In the genomic region with DNA sequence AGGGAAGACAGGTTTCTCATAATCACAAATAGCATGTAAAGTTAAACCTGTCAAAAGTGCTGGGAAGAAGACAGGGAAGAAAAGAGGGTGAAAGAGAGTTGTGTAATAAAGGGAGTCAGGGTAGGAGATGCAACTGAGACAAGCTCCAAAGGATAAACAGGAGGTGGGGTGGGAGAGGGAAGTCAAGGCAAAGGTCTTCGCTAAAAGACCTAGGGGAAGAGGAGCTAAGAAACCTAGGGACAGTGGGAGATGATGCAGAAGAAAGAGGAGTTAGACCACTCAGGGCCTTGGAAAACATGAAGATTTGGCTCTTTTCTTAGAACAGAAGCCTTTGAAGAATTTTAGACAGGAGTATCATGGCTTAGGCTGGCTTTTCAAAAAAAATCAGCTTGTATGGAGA, we compare ENCODE assay signal across 22 cellular contexts. TPM values are rescaled to one million over a fixed set of nuclear protein-coding genes. Genes with fewer than 3 reads are reported as not detected.
DNase-seq lines count a peak whose midpoint lies in the region; ATAC-seq, FAIRE-seq and TF ChIP-seq lines count a peak whose summit lies in the region.
"Had no signal": no experiment of that assay in that cellular context is flagged by ENCODE, and none has a peak within 500 bp of the region (broad histone marks: within the 10 kb centered on the region; RNA-seq: fewer than 3 reads in every experiment).

No MANE protein-coding gene starts in this region.

- peak; percentile 61 for TF ChIP-seq POLR2A in K562 (conservative IDR thresholded peaks at IDR 0.05)

- no peak for FAIRE-seq in K562 (lab: Jason Lieb, UNC)
- FAIRE-seq: GM12892, GM18507 had no signal

- H3K4me1 Mint-ChIP-seq in activated T-cell treated with anti-CD3 and anti-CD28 coated beads, Interleukin-2, amount 50 U/mL, for 24 hours (ENCODE audit: low read depth) = peaks cover 42% of the 10 kb centered on the region
- H3K4me1 Mint-ChIP-seq in IgD-negative memory B cell = peaks cover 4 to 17% (median 6%) of the 10 kb centered on the region in 3 donors
- peaks cover 20% of the 10 kb centered on the region for H3K4me1 Mint-ChIP-seq in stimulated activated effector memory CD8-positive, alpha-beta T cell treated with anti-CD3 and anti-CD28 coated beads, Interleukin-12 subunit alpha, Interleukin-12 subunit beta, amount 100 ng/mL, for 72 hours

- WGBS in K562 (ENCODE audit: insufficient coverage, low coverage, missing lambda C conversion rate) = 100% methylated on average over 1 of the region's 1 CpG

- no peak overlapping the region for H3K4me3 Mint-ChIP-seq in activated T-cell treated with anti-CD3 and anti-CD28 coated beads, Interleukin-2, amount 50 U/mL, for 24 hours
- H3K4me3 Mint-ChIP-seq in IgD-negative memory B cell = no peak overlapping the region
- no peak overlapping the region for H3K4me3 Mint-ChIP-seq in stimulated activated effector memory CD8-positive, alpha-beta T cell treated with anti-CD3 and anti-CD28 coated beads, Interleukin-12 subunit alpha, Interleukin-12 subunit beta, amount 100 ng/mL, for 72 hours

- H3K9me3 ChIP-seq in K562 (replicated peaks; ENCODE audit: control insufficient read depth, insufficient read depth, low read depth, low read length) = no peaks in the 10 kb centered on the region
- no peaks in the 10 kb centered on the region for H3K9me3 ChIP-seq in Karpas-422 (ENCODE audit: low read length)
- H3K9me3 ChIP-seq: BE2C, SJSA1 had no signal

- peaks cover 49% of the 10 kb centered on the region for H3K36me3 ChIP-seq in K562 (ENCODE audit: control insufficient read depth, insufficient read depth, low read length)
- H3K36me3 ChIP-seq in Karpas-422 (ENCODE audit: insufficient read depth, low read length) = peaks cover 4% of the 10 kb centered on the region; the same call in 1 of the 2 replicates

- no peaks in the 10 kb centered on the region for H3K9me1 ChIP-seq in K562 (ENCODE audit: control insufficient read depth, insufficient read depth, low read length)

- TF ChIP-seq EP300 in K562 (IDR thresholded peaks at IDR 0.05; ENCODE audit: low read length) = no peak

- peaks cover 18% of the 10 kb centered on the region for H3K79me2 ChIP-seq in K562 (ENCODE audit: control insufficient read depth, insufficient read depth, low read length)
- peaks cover 6% of the 10 kb centered on the region; the same call in 1 of the 2 replicates for H3K79me2 ChIP-seq in Karpas-422 (ENCODE audit: low read length)

- no TSS peak for BruUV-seq in K562 (replicated peaks; lab: Mats Ljungman, UMichigan)

- H3K36me3 Mint-ChIP-seq in activated T-cell treated with anti-CD3 and anti-CD28 coated beads, Interleukin-2, amount 50 U/mL, for 24 hours (ENCODE audit: low read depth) = peaks cover 60% of the 10 kb centered on the region
- H3K36me3 Mint-ChIP-seq in IgD-negative memory B cell = no peaks in the 10 kb centered on the region
- H3K36me3 Mint-ChIP-seq in stimulated activated effector memory CD8-positive, alpha-beta T cell treated with anti-CD3 and anti-CD28 coated beads, Interleukin-12 subunit alpha, Interleukin-12 subunit beta, amount 100 ng/mL, for 72 hours = peaks cover 54% of the 10 kb centered on the region

- H3K4me1 ChIP-seq in K562 (replicated peaks in 1 of 2; ENCODE audit: control insufficient read depth in 2 of 2, insufficient read depth in 2 of 2, low read length in 2 of 2) (peaks cover 4 to 8% of the 10 kb centered on the region in 2 experiments; a peak in 3 of 5 replicates), Karpas-422 (ENCODE audit: low read length) (no peaks in the 10 kb centered on the region)
- H3K4me1 ChIP-seq: BE2C, SJSA1 had no signal

- H4K20me1 ChIP-seq in K562 (replicated peaks; ENCODE audit: control insufficient read depth, insufficient read depth, low read length) (no peaks in the 10 kb centered on the region), Karpas-422 (ENCODE audit: insufficient read depth, low read depth, low read length) (no peaks in the 10 kb centered on the region)

- TF ChIP-seq RAD21 in K562 (CRISPR knock-in tag; conservative IDR thresholded peaks at IDR 0.05 in 1 of 2, IDR thresholded peaks at IDR 0.05 in 1 of 2) = no peak

- H3K27me3 Mint-ChIP-seq in activated T-cell treated with anti-CD3 and anti-CD28 coated beads, Interleukin-2, amount 50 U/mL, for 24 hours = no peaks in the 10 kb centered on the region
- H3K27me3 Mint-ChIP-seq in IgD-negative memory B cell = no peaks in the 10 kb centered on the region
- H3K27me3 Mint-ChIP-seq: CD4-positive, CD25-positive, alpha-beta regulatory T cell had no signal

- H3K27ac ChIP-seq in K562 (ENCODE audit: extremely low read depth, low read depth, low read length) (no peak overlapping the region), Karpas-422 (ENCODE audit: low read length) (no peak overlapping the region)
- H3K27ac ChIP-seq: SJSA1 had no signal

- intact Hi-C loops in K562 (cut with micrococcal nuclease) = no loop called here

- no peak overlapping the region for H3K9ac ChIP-seq in K562 (ENCODE audit: insufficient read depth in 1 of 2, low read depth in 2 of 2, low read length in 2 of 2)
- no peak overlapping the region for H3K9ac ChIP-seq in Karpas-422 (ENCODE audit: low read length)

- H3K4me3 ChIP-seq in K562 = no peak overlapping the region
- H3K4me3 ChIP-seq in Karpas-422 (ENCODE audit: low read length) = no peak overlapping the region
- H3K4me3 ChIP-seq: SJSA1 had no signal

- H2AFZ ChIP-seq in K562 (ENCODE audit: low read depth, low read length) (no peak overlapping the region), Karpas-422 (ENCODE audit: low read length) (no peak overlapping the region)

- TF ChIP-seq CTCF in K562 (IDR thresholded peaks at IDR 0.05 in 2 of 3, conservative IDR thresholded peaks at IDR 0.05 in 1 of 3; ENCODE audit: insufficient read depth in 2 of 3, low read depth in 1 of 3, low read length in 3 of 3) = no peak

- no peaks in the 10 kb centered on the region for H3K27me3 ChIP-seq in K562 (ENCODE audit: control insufficient read depth in 2 of 2, insufficient read depth in 2 of 2, low read length in 2 of 2)
- no peaks in the 10 kb centered on the region for H3K27me3 ChIP-seq in Karpas-422 (ENCODE audit: low read length)
- H3K27me3 ChIP-seq: BE2C, SJSA1 had no signal

- DNase-seq in activated T-cell treated with anti-CD3 and anti-CD28 coated beads, Interleukin-2, amount 50 U/mL, for 24 hours = no peak
- no peak for DNase-seq in activated T-cell treated with anti-CD3 and anti-CD28 coated beads for 4 hours
- DNase-seq in K562 (ENCODE audit: extremely low read depth in 1 of 4, low spot score in 3 of 4) = no peak
- no peak for DNase-seq in stimulated activated effector memory CD8-positive, alpha-beta T cell treated with anti-CD3 and anti-CD28 coated beads, Interleukin-12 subunit alpha, Interleukin-12 subunit beta, amount 100 ng/mL, for 72 hours (ENCODE audit: low spot score in 2 of 2)
- DNase-seq in pons (ENCODE audit: low spot score) = no peak
- DNase-seq in Karpas-422 = no peak
- DNase-seq: BE2C; Calu3; CD4-positive, CD25-positive, alpha-beta regulatory T cell; DMS53; GOT3; NCI-H1048; NCI-H1436 treated with DMSO at 0.1 percent for 48 hours; NCI-H2029; NCI-H345; NCI-H524 treated with DMSO at 0.1 percent for 48 hours had no signal

- H3K9me2 ChIP-seq in Karpas-422 (replicated peaks; ENCODE audit: insufficient read depth, low read length) = no peaks in the 10 kb centered on the region

- H3K9me3 Mint-ChIP-seq in activated T-cell treated with anti-CD3 and anti-CD28 coated beads, Interleukin-2, amount 50 U/mL, for 24 hours = no peaks in the 10 kb centered on the region
- no peaks in the 10 kb centered on the region for H3K9me3 Mint-ChIP-seq in IgD-negative memory B cell
- no peaks in the 10 kb centered on the region for H3K9me3 Mint-ChIP-seq in stimulated activated effector memory CD8-positive, alpha-beta T cell treated with anti-CD3 and anti-CD28 coated beads, Interleukin-12 subunit alpha, Interleukin-12 subunit beta, amount 100 ng/mL, for 72 hours
- H3K9me3 Mint-ChIP-seq: CD4-positive, CD25-positive, alpha-beta regulatory T cell had no signal

- POLR2A ChIA-PET in K562 (lab: Yijun Ruan, JAX) = interaction anchor here (0.6 to 1.8 kb wide), 6 partner anchors 9 to 653 kb away, joined by 3 to 7 read pairs (median 4); no protein-coding TSS in a partner anchor

- H3K27ac Mint-ChIP-seq in activated T-cell treated with anti-CD3 and anti-CD28 coated beads, Interleukin-2, amount 50 U/mL, for 24 hours = peak overlapping the region; percentile 16
- H3K27ac Mint-ChIP-seq in IgD-negative memory B cell = peak overlapping the region in 2 of 3 donors; percentile 23 to 72
- peak overlapping the region; percentile 39 for H3K27ac Mint-ChIP-seq in stimulated activated effector memory CD8-positive, alpha-beta T cell treated with anti-CD3 and anti-CD28 coated beads, Interleukin-12 subunit alpha, Interleukin-12 subunit beta, amount 100 ng/mL, for 72 hours

- no peak for ATAC-seq in K562
- no peak for ATAC-seq in stimulated activated effector memory CD8-positive, alpha-beta T cell treated with anti-CD3 and anti-CD28 coated beads, Interleukin-12 subunit alpha, Interleukin-12 subunit beta, amount 100 ng/mL, for 72 hours
- ATAC-seq in GM19328 (IDR thresholded peaks at IDR 0.05; ENCODE audit: unreplicated experiment) = no peak
- ATAC-seq: HCT116 had no signal

- in situ Hi-C loops in K562 (cut with MboI) = no loop called here

- H3K4me2 ChIP-seq in K562 (ENCODE audit: insufficient read depth, low read length) (no peak overlapping the region), Karpas-422 (ENCODE audit: low read depth, low read length, poor library complexity, severe bottlenecking) (no peak overlapping the region)

- CTCF ChIA-PET in K562 (lab: Yijun Ruan, JAX; ENCODE audit: low intra/inter-chr PET ratio) = no interaction called here

RNA-seq across cellular contexts. Expression of a gene that starts 7.0 kb away (rescaled TPM):
- polyA plus RNA-seq in IgD-negative memory B cell = 8.8 TPM
- total RNA-seq in K562 (2011; cell fraction: chromatin; rRNA removed; ENCODE audit: low replicate concordance) = 30.7 and 40.4 TPM in 2 replicates
- total RNA-seq in K562 (2011; cell fraction: nucleolus; rRNA removed) = 17.5 and 18.5 TPM in 2 replicates
- total RNA-seq in K562 (2011; cell fraction: nucleoplasm; rRNA removed) = 28.0 and 48.3 TPM in 2 replicates
- total RNA-seq in K562 (2014; rRNA removed) = 25.3 and 27.7 TPM in 2 replicates
- total RNA-seq in K562 (2014; rRNA removed; fragmentation: Illumina TruSeq; extraction: Trizol) = 22.5 and 23.5 TPM in 2 replicates
- total RNA-seq in K562 (2015; rRNA removed; fragmentation: Illumina TruSeq; extraction: Trizol) = 31.9 and 33.6 TPM in 2 replicates
- 28.8 and 31.4 TPM in 2 replicates for total RNA-seq in K562 (2021)
- polyA plus RNA-seq in K562 (2011; rRNA removed) = 38.6 and 44.3 TPM in 2 replicates
- polyA plus RNA-seq in K562 (2011; cell fraction: cytosol; rRNA removed) = 57.5 and 64.8 TPM in 2 replicates
- 41.6 and 45.0 TPM in 2 replicates for polyA plus RNA-seq in K562 (2011; cell fraction: nucleus; rRNA removed)
- polyA plus RNA-seq in K562 (2012) = 19.5 and 24.7 TPM in 2 replicates
- 52.2 and 59.6 TPM in 2 replicates for polyA plus RNA-seq in K562 (2014; fragmentation: Illumina TruSeq; extraction: Trizol)
- 10 to 100 TPM; 23.9 to 26.6 TPM for polyA plus RNA-seq in K562 (2014; fragmentation: Nextera tagmentation; extraction: Ambion mirVana)
- 34.6 and 38.0 TPM in 2 replicates for polyA plus RNA-seq in K562 (2014; rRNA removed)
- 46.0 and 47.8 TPM in 2 replicates for polyA minus RNA-seq in K562 (2011; rRNA and poly(A)+ RNA removed)
- 13.3 and 18.6 TPM in 2 replicates for polyA minus RNA-seq in K562 (2011; cell fraction: cytosol; rRNA and poly(A)+ RNA removed)
- 12.8 and 21.0 TPM in 2 replicates for polyA minus RNA-seq in K562 (2011; cell fraction: nucleus; rRNA and poly(A)+ RNA removed)
- 14.6 and 30.6 TPM in 2 replicates for total RNA-seq in Karpas-422 (2014; rRNA removed; shearing (Covaris generic); ENCODE audit: low replicate concordance)

RNA-seq across cellular contexts. Expression of a gene that starts 7.1 kb away (rescaled TPM):
- 33.7 TPM for polyA plus RNA-seq in IgD-negative memory B cell
- total RNA-seq in K562 (2011; cell fraction: chromatin; rRNA removed; ENCODE audit: low replicate concordance) = 106 and 144 TPM in 2 replicates
- 68.8 and 74.0 TPM in 2 replicates for total RNA-seq in K562 (2011; cell fraction: nucleolus; rRNA removed)
- total RNA-seq in K562 (2011; cell fraction: nucleoplasm; rRNA removed) = 67.5 and 78.2 TPM in 2 replicates
- 149 and 166 TPM in 2 replicates for total RNA-seq in K562 (2014; rRNA removed)
- 102 and 114 TPM in 2 replicates for total RNA-seq in K562 (2014; rRNA removed; fragmentation: Illumina TruSeq; extraction: Trizol)
- total RNA-seq in K562 (2015; rRNA removed; fragmentation: Illumina TruSeq; extraction: Trizol) = 137 and 138 TPM in 2 replicates
- 120 and 138 TPM in 2 replicates for total RNA-seq in K562 (2021)
- 47.4 and 53.0 TPM in 2 replicates for polyA plus RNA-seq in K562 (2011; rRNA removed)
- polyA plus RNA-seq in K562 (2011; cell fraction: cytosol; rRNA removed) = 55.5 and 68.2 TPM in 2 replicates
- polyA plus RNA-seq in K562 (2011; cell fraction: nucleus; rRNA removed) = 107 and 119 TPM in 2 replicates
- polyA plus RNA-seq in K562 (2012) = 94.3 and 135 TPM in 2 replicates
- polyA plus RNA-seq in K562 (2014; fragmentation: Illumina TruSeq; extraction: Trizol) = 193 and 194 TPM in 2 replicates
- 10 to 100 TPM; 41.6 to 43.5 TPM for polyA plus RNA-seq in K562 (2014; fragmentation: Nextera tagmentation; extraction: Ambion mirVana)
- polyA plus RNA-seq in K562 (2014; rRNA removed) = 91.6 and 95.4 TPM in 2 replicates
- polyA minus RNA-seq in K562 (2011; rRNA and poly(A)+ RNA removed) = 64.1 and 88.2 TPM in 2 replicates
- 70.7 and 87.6 TPM in 2 replicates for polyA minus RNA-seq in K562 (2011; cell fraction: cytosol; rRNA and poly(A)+ RNA removed)
- 30.8 and 44.9 TPM in 2 replicates for polyA minus RNA-seq in K562 (2011; cell fraction: nucleus; rRNA and poly(A)+ RNA removed)
- total RNA-seq in Karpas-422 (2014; rRNA removed; shearing (Covaris generic); ENCODE audit: low replicate concordance) = 14.4 and 26.0 TPM in 2 replicates

RNA-seq across cellular contexts. Expression of a gene that starts 7.8 kb away (rescaled TPM):
- polyA plus RNA-seq in IgD-negative memory B cell = 46.1 TPM
- total RNA-seq in K562 (2011; cell fraction: chromatin; rRNA removed; ENCODE audit: low replicate concordance) = 62.6 and 77.3 TPM in 2 replicates
- 31.0 and 32.1 TPM in 2 replicates for total RNA-seq in K562 (2011; cell fraction: nucleolus; rRNA removed)
- 44.9 and 68.0 TPM in 2 replicates for total RNA-seq in K562 (2011; cell fraction: nucleoplasm; rRNA removed)
- total RNA-seq in K562 (2014; rRNA removed) = 51.6 and 92.3 TPM in 2 replicates
- total RNA-seq in K562 (2014; rRNA removed; fragmentation: Illumina TruSeq; extraction: Trizol) = 53.9 and 57.0 TPM in 2 replicates
- 53.1 and 58.0 TPM in 2 replicates for total RNA-seq in K562 (2015; rRNA removed; fragmentation: Illumina TruSeq; extraction: Trizol)
- 96.7 and 112 TPM in 2 replicates for total RNA-seq in K562 (2021)
- polyA plus RNA-seq in K562 (2011; rRNA removed) = 59.6 and 77.7 TPM in 2 replicates
- 61.6 and 96.6 TPM in 2 replicates for polyA plus RNA-seq in K562 (2011; cell fraction: cytosol; rRNA removed)
- polyA plus RNA-seq in K562 (2011; cell fraction: nucleus; rRNA removed) = 44.0 and 65.8 TPM in 2 replicates
- 73.0 and 116 TPM in 2 replicates for polyA plus RNA-seq in K562 (2012)
- polyA plus RNA-seq in K562 (2014; fragmentation: Illumina TruSeq; extraction: Trizol) = 70.6 and 95.1 TPM in 2 replicates
- 1 to 10 TPM in 1 of 2 experiments, under 1 TPM in 1; 0.73 to 1.3 TPM for polyA plus RNA-seq in K562 (2014; fragmentation: Nextera tagmentation; extraction: Ambion mirVana)
- 59.5 and 72.0 TPM in 2 replicates for polyA plus RNA-seq in K562 (2014; rRNA removed)
- 26.6 and 37.0 TPM in 2 replicates for polyA minus RNA-seq in K562 (2011; rRNA and poly(A)+ RNA removed)
- 32.7 and 40.8 TPM in 2 replicates for polyA minus RNA-seq in K562 (2011; cell fraction: cytosol; rRNA and poly(A)+ RNA removed)
- polyA minus RNA-seq in K562 (2011; cell fraction: nucleus; rRNA and poly(A)+ RNA removed) = 14.4 and 18.4 TPM in 2 replicates
- total RNA-seq in Karpas-422 (2014; rRNA removed; shearing (Covaris generic); ENCODE audit: low replicate concordance) = 48.6 and 53.9 TPM in 2 replicates

RNA-seq across cellular contexts. Expression of a gene that starts 52.9 kb away (rescaled TPM):
- polyA plus RNA-seq in IgD-negative memory B cell (28.0 TPM), K562 (2011; rRNA removed) (19.4 and 28.1 TPM in 2 replicates), K562 (2014; fragmentation: Illumina TruSeq; extraction: Trizol) (31.3 and 61.2 TPM in 2 replicates), K562 (2014; fragmentation: Nextera tagmentation; extraction: Ambion mirVana) (10 to 100 TPM; 14.1 to 21.9 TPM), K562 (2014; rRNA removed) (26.8 and 30.4 TPM in 2 replicates)
- total RNA-seq in K562 (2011; cell fraction: chromatin; rRNA removed; ENCODE audit: low replicate concordance) = 194 and 283 TPM in 2 replicates
- total RNA-seq in K562 (2011; cell fraction: nucleolus; rRNA removed) = 176 and 243 TPM in 2 replicates
- total RNA-seq in K562 (2011; cell fraction: nucleoplasm; rRNA removed) = 172 and 194 TPM in 2 replicates
- total RNA-seq in K562 (2014; rRNA removed) (32.6 and 60.5 TPM in 2 replicates), K562 (2014; rRNA removed; fragmentation: Illumina TruSeq; extraction: Trizol) (49.7 TPM in 2 replicates), K562 (2015; rRNA removed; fragmentation: Illumina TruSeq; extraction: Trizol) (39.9 and 49.9 TPM in 2 replicates), K562 (2021) (65.5 and 69.9 TPM in 2 replicates)
- 14.0 and 15.3 TPM in 2 replicates for polyA plus RNA-seq in K562 (2011; cell fraction: cytosol; rRNA removed)
- polyA plus RNA-seq in K562 (2011; cell fraction: nucleus; rRNA removed) = 79.8 and 95.1 TPM in 2 replicates
- polyA plus RNA-seq in K562 (2012) = 38.2 and 56.5 TPM in 2 replicates
- polyA minus RNA-seq in K562 (2011; rRNA and poly(A)+ RNA removed) = 111 and 152 TPM in 2 replicates
- 27.6 and 30.5 TPM in 2 replicates for polyA minus RNA-seq in K562 (2011; cell fraction: cytosol; rRNA and poly(A)+ RNA removed)
- polyA minus RNA-seq in K562 (2011; cell fraction: nucleus; rRNA and poly(A)+ RNA removed) = 193 and 329 TPM in 2 replicates
- total RNA-seq in Karpas-422 (2014; rRNA removed; shearing (Covaris generic); ENCODE audit: low replicate concordance) = 64.3 and 170 TPM in 2 replicates

RNA-seq across cellular contexts. Expression of a gene that starts 53.5 kb away (rescaled TPM):
- polyA plus RNA-seq in IgD-negative memory B cell (146 TPM), K562 (2011; rRNA removed) (177 and 178 TPM in 2 replicates), K562 (2014; fragmentation: Illumina TruSeq; extraction: Trizol) (285 and 292 TPM in 2 replicates), K562 (2014; fragmentation: Nextera tagmentation; extraction: Ambion mirVana) (100 to 1,000 TPM; 331 to 383 TPM), K562 (2014; rRNA removed) (180 and 270 TPM in 2 replicates)
- 34.1 and 72.7 TPM in 2 replicates for total RNA-seq in K562 (2011; cell fraction: chromatin; rRNA removed; ENCODE audit: low replicate concordance)
- total RNA-seq in K562 (2011; cell fraction: nucleolus; rRNA removed) = 57.9 and 58.4 TPM in 2 replicates
- 49.2 and 50.2 TPM in 2 replicates for total RNA-seq in K562 (2011; cell fraction: nucleoplasm; rRNA removed)
- total RNA-seq in K562 (2014; rRNA removed) (134 and 143 TPM in 2 replicates), K562 (2014; rRNA removed; fragmentation: Illumina TruSeq; extraction: Trizol) (159 TPM in 2 replicates), K562 (2015; rRNA removed; fragmentation: Illumina TruSeq; extraction: Trizol) (144 and 146 TPM in 2 replicates), K562 (2021) (125 and 132 TPM in 2 replicates)
- 261 and 277 TPM in 2 replicates for polyA plus RNA-seq in K562 (2011; cell fraction: cytosol; rRNA removed)
- polyA plus RNA-seq in K562 (2011; cell fraction: nucleus; rRNA removed) = 41.8 and 46.9 TPM in 2 replicates
- 141 and 165 TPM in 2 replicates for polyA plus RNA-seq in K562 (2012)
- 121 and 136 TPM in 2 replicates for polyA minus RNA-seq in K562 (2011; rRNA and poly(A)+ RNA removed)
- 91.8 and 121 TPM in 2 replicates for polyA minus RNA-seq in K562 (2011; cell fraction: cytosol; rRNA and poly(A)+ RNA removed)
- polyA minus RNA-seq in K562 (2011; cell fraction: nucleus; rRNA and poly(A)+ RNA removed) = 25.8 and 35.7 TPM in 2 replicates
- total RNA-seq in Karpas-422 (2014; rRNA removed; shearing (Covaris generic); ENCODE audit: low replicate concordance) = 59.2 and 119 TPM in 2 replicates
